In the genomic region with DNA sequence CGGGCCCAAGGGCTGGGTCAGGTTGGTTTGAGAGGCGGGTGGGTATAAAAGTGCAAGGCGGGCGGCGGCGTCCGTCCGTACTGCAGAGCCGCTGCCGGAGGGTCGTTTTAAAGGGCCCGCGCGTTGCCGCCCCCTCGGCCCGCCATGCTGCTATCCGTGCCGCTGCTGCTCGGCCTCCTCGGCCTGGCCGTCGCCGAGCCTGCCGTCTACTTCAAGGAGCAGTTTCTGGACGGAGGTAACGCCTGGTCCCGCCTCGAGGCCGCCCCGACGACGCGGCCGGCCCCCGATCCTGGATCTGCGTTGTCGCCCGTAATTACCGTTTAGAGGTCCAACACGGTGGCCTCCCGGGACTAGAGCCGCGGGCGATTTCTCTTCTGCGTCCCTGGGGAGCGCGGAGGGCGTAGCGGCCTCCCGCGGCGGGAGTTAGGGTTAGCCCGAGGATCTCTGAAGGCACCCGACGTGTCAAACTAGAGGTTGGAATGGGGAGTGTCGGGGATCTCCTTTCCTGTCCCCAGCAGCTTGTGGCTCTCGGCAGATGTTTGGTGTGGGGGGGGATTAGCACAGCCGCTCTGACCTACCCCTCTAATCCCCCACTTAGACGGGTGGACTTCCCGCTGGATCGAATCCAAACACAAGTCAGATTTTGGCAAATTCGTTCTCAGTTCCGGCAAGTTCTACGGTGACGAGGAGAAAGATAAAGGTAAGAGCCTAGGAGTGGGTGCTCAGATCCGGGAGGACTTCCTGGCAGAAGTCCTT, we compare ENCODE assay signal across 8 cellular contexts. TPM values are rescaled to one million over a fixed set of nuclear protein-coding genes. Genes with fewer than 3 reads are reported as not detected.
A peak's percentile ranks its signal among the peaks of the same experiment; 100 is the strongest.
DNase-seq lines count a peak whose midpoint lies in the region; ATAC-seq, FAIRE-seq and TF ChIP-seq lines count a peak whose summit lies in the region.

A gene (plus strand): TSS at position 74 of the 756 bp plus-strand sequence. CDS start 71 bp downstream, at position 145.

- POLR2A ChIA-PET in CD4-positive, alpha-beta T cell (lab: Charles Lee) = interaction anchor here (0.7 to 3.3 kb wide), 12 partner anchors 8 to 156 kb away, joined by 3 to 24 read pairs (median 6); a partner anchor contains a TSS

- peak; percentile 32 for ATAC-seq in CD4-positive, alpha-beta T cell (ENCODE audit: poor library complexity)
- ATAC-seq in GM21528 (IDR thresholded peaks at IDR 0.05; ENCODE audit: low FRiP score, unreplicated experiment) = peak; percentile 7

- H3K27ac Mint-ChIP-seq in CD4-positive, alpha-beta T cell = peak within 1 kb of the TSS; percentile 93

- peak within 1 kb of the TSS; percentile 80 for H3K27ac ChIP-seq in CD4-positive, alpha-beta T cell (ENCODE audit: low read depth, low read length)
- peak within 1 kb of the TSS; percentile 95 for H3K27ac ChIP-seq in OCI-LY1 (ENCODE audit: low read depth, low read length, poor library complexity, severe bottlenecking)
- peak within 1 kb of the TSS; percentile 96 to 97 for H3K27ac ChIP-seq in breast epithelium
- H3K27ac ChIP-seq in kidney (ENCODE audit: low read depth in 2 of 2, low read length in 2 of 2) = peak within 1 kb of the TSS; percentile 91 to 92

- H3K9ac ChIP-seq in OCI-LY1 (ENCODE audit: low read length) = peak within 1 kb of the TSS; percentile 97
- H3K9ac ChIP-seq in kidney (ENCODE audit: low read length in 2 of 2) = peak within 1 kb of the TSS; percentile 91 to 93

- H3K27me3 ChIP-seq in CD4-positive, alpha-beta T cell (ENCODE audit: control insufficient read depth, insufficient read depth, low read length) = no peaks in the 10 kb centered on the region
- H3K27me3 ChIP-seq in OCI-LY1 (ENCODE audit: insufficient read depth, low read length) (no peaks in the 10 kb centered on the region), breast epithelium (no peaks in the 10 kb centered on the region)

- no peak within 1 kb of the TSS for H2AFZ ChIP-seq in OCI-LY1 (ENCODE audit: low read length)

- H4K20me1 ChIP-seq in OCI-LY1 (ENCODE audit: insufficient read depth, low read length) = 0 out of 2 replicates have a peak, but pooled peaks cover 3% of the 10 kb centered on the region

- peak within 1 kb of the TSS; percentile 94 for H3K4me3 Mint-ChIP-seq in CD4-positive, alpha-beta T cell

- peaks cover 20% of the 10 kb centered on the region for H3K79me2 ChIP-seq in OCI-LY1 (ENCODE audit: insufficient read depth, low read length)

- H3K4me3 ChIP-seq in OCI-LY1 (ENCODE audit: low read depth, low read length, poor library complexity, severe bottlenecking) (peak within 1 kb of the TSS; percentile 99), breast epithelium (peak within 1 kb of the TSS; percentile 92 to 100 (median 99)), kidney (ENCODE audit: low read length in 2 of 2) (peak within 1 kb of the TSS; percentile 91)

- no peaks in the 10 kb centered on the region for H3K9me3 Mint-ChIP-seq in CD4-positive, alpha-beta T cell

- peaks cover 52% of the 10 kb centered on the region for H3K36me3 ChIP-seq in OCI-LY1 (ENCODE audit: insufficient read depth, low read length)
- H3K36me3 ChIP-seq in breast epithelium = peaks cover 4% of the 10 kb centered on the region
- H3K36me3 ChIP-seq in kidney (ENCODE audit: control insufficient read depth in 1 of 2, insufficient read depth in 2 of 2, low read length in 2 of 2) = peaks cover 17 to 33% of the 10 kb centered on the region in 2 donors

- no peaks in the 10 kb centered on the region for H3K27me3 Mint-ChIP-seq in CD4-positive, alpha-beta T cell

- H3K4me1 ChIP-seq in OCI-LY1 (ENCODE audit: insufficient read depth, low read length, severe bottlenecking) (peaks cover 66% of the 10 kb centered on the region), breast epithelium (peaks cover 9 to 17% of the 10 kb centered on the region in 2 donors), kidney (ENCODE audit: control insufficient read depth in 1 of 2, insufficient read depth in 1 of 2, low read depth in 1 of 2, low read length in 2 of 2) (peaks cover 30 to 33% of the 10 kb centered on the region in 2 donors)

- H3K9me2 ChIP-seq in OCI-LY1 (ENCODE audit: low read depth, low read length) = no peaks in the 10 kb centered on the region

- H3K4me1 Mint-ChIP-seq in CD4-positive, alpha-beta T cell (ENCODE audit: low read depth) = peaks cover 54% of the 10 kb centered on the region

- intact Hi-C loops in CD4-positive, alpha-beta T cell (cut with DNase I, micrococcal nuclease) = loop anchor here (2.0 to 10.0 kb wide), 4 partner anchors 48 to 204 kb away; a partner anchor contains a TSS
- intact Hi-C loops in breast epithelium (cut with DNase I; ENCODE audit: low total_unique reads) (no loop called here), kidney (cut with DNase I) (no loop called here)

- peaks cover 58% of the 10 kb centered on the region for H3K36me3 Mint-ChIP-seq in CD4-positive, alpha-beta T cell (ENCODE audit: low read depth)

- peak in 6 of 10 experiments; percentile 15 to 31 (median 27) for DNase-seq in CD4-positive, alpha-beta T cell
- DNase-seq in breast epithelium (ENCODE audit: low spot score in 2 of 2) (no peak), kidney (no peak), NCI-H1417 treated with DMSO at 0.1 percent for 48 hours (lab: John Stamatoyannopoulos, UW) (no peak), NCI-H345 treated with DMSO at 0.1 percent for 48 hours (lab: John Stamatoyannopoulos, UW; ENCODE audit: unreplicated experiment) (no peak)
- peak in 5 of 6 experiments; percentile 15 to 79 (median 45) for DNase-seq in stimulated activated naive CD4-positive, alpha-beta T cell (lab: John Stamatoyannopoulos, UW)

- no peak for TF ChIP-seq CTCF in CD4-positive, alpha-beta T cell (IDR thresholded peaks at IDR 0.05)
- no peak for TF ChIP-seq CTCF in OCI-LY1 (IDR thresholded peaks at IDR 0.05; ENCODE audit: low read length)
- TF ChIP-seq CTCF in breast epithelium (IDR thresholded peaks at IDR 0.05) = peak; percentile 13 to 49 (median 39)
- TF ChIP-seq CTCF in kidney (IDR thresholded peaks at IDR 0.05; ENCODE audit: borderline replicate concordance, extremely low read depth, insufficient read depth) = no peak

- peak within 1 kb of the TSS; percentile 94 for H3K4me2 ChIP-seq in OCI-LY1 (ENCODE audit: low read length)

- FAIRE-seq in kidney (lab: Jason Lieb, UNC) = no peak

- TF ChIP-seq POLR2A in breast epithelium (IDR thresholded peaks at IDR 0.05) = peak; percentile 99

- H3F3A ChIP-seq in OCI-LY1 (ENCODE audit: insufficient read depth, low read length) = peaks cover 40% of the 10 kb centered on the region

- H3K9me3 ChIP-seq in CD4-positive, alpha-beta T cell (ENCODE audit: control insufficient read depth, low read length) = no peaks in the 10 kb centered on the region
- no peaks in the 10 kb centered on the region for H3K9me3 ChIP-seq in OCI-LY1 (ENCODE audit: low read length)
- no peaks in the 10 kb centered on the region for H3K9me3 ChIP-seq in breast epithelium
- H3K9me3 ChIP-seq in kidney (ENCODE audit: control insufficient read depth in 1 of 2, low read length in 2 of 2) = no peaks in the 10 kb centered on the region

- CTCF ChIA-PET in CD4-positive, alpha-beta T cell (lab: Charles Lee) = interaction anchor here (1.4 to 3.3 kb wide), 3 partner anchors 26 to 155 kb away, joined by 4 to 25 read pairs (median 9); no protein-coding TSS in a partner anchor

RNA-seq across cellular contexts. Expression of the gene that starts here (rescaled TPM):
- 100 to 1,000 TPM; 558 to 559 TPM for total RNA-seq in CD4-positive, alpha-beta T cell
- total RNA-seq in breast epithelium = 100 to 1,000 TPM; 301 to 410 (median 305) TPM
- 1,087 TPM for total RNA-seq in kidney
- polyA plus RNA-seq in kidney (ENCODE audit: insufficient read depth, low read depth, low replicate concordance) = 1,037 TPM

Comparison
In these comparisons a context has a peak if more than half of its experiments do, and no peak if none do; other contexts are left out.
1. DNase-seq: peak in CD4-positive, alpha-beta T cell (6 of 10) and stimulated activated naive CD4-positive, alpha-beta T cell (5 of 6); none in breast epithelium (0 of 2), kidney (single experiment), NCI-H1417 treated with DMSO at 0.1 percent for 48 hours (single experiment) and NCI-H345 treated with DMSO at 0.1 percent for 48 hours (single experiment).
2. CTCF ChIP-seq: peak in breast epithelium (3 of 3); none in CD4-positive, alpha-beta T cell (single experiment), OCI-LY1 (single experiment) and kidney (single experiment).
3. intact Hi-C loops: an anchor here in CD4-positive, alpha-beta T cell (2.0 to 10.0 kb wide); none called in breast epithelium and kidney.
4. Peak in every context shown above with its lines, with median percentiles within 50 percentile points of each other: H3K27ac ChIP-seq and H3K4me3 ChIP-seq.